In genomic region chr11:59196777-59197176, GRCh38 we compare ENCODE assay signal across 21 cellular contexts. TPM values are rescaled to one million over a fixed set of nuclear protein-coding genes. Genes with fewer than 3 reads are reported as not detected.
DNase-seq lines count a peak whose midpoint lies in the region; ATAC-seq, FAIRE-seq and TF ChIP-seq lines count a peak whose summit lies in the region.
"Had no signal": no experiment of that assay in that cellular context is flagged by ENCODE, and none has a peak within 500 bp of the region (broad histone marks: within the 10 kb centered on the region; RNA-seq: fewer than 3 reads in every experiment).

No MANE protein-coding gene starts in this region.

- H4K8ac ChIP-seq in IMR-90 (ENCODE audit: low read depth in 2 of 2, low read length in 2 of 2), result no peak overlapping the region

- no peak for TF ChIP-seq EP300 in K562 (IDR thresholded peaks at IDR 0.05; ENCODE audit: low read length)

- H2AFZ ChIP-seq in IMR-90 (replicated peaks; ENCODE audit: low read length, poor library complexity), result no peak overlapping the region
- H2AFZ ChIP-seq in K562 (ENCODE audit: low read depth, low read length), result no peak overlapping the region
- H2AFZ ChIP-seq: GM23338 had no signal

- H3K4me1 ChIP-seq in IMR-90 (ENCODE audit: control insufficient read depth, insufficient read depth, low read length), result peaks cover 4% of the 10 kb centered on the region; the same call in 1 of the 2 replicates
- peaks cover 0 to 2% of the 10 kb centered on the region in 2 experiments; a peak in 1 of 5 replicates for H3K4me1 ChIP-seq in K562 (replicated peaks in 1 of 2; ENCODE audit: control insufficient read depth in 2 of 2, insufficient read depth in 2 of 2, low read length in 2 of 2)
- H3K4me1 ChIP-seq in right lobe of liver, result peaks cover 0 to 12% (median 2%) of the 10 kb centered on the region in 4 donors
- peaks cover 17 to 73% (median 23%) of the 10 kb centered on the region in 5 donors for H3K4me1 ChIP-seq in subcutaneous abdominal adipose tissue (ENCODE audit: control insufficient read depth in 5 of 5, insufficient read depth in 5 of 5, low read length in 5 of 5)
- peaks cover 19% of the 10 kb centered on the region for H3K4me1 ChIP-seq in upper lobe of right lung

- no peaks in the 10 kb centered on the region for H3K79me1 ChIP-seq in IMR-90 (ENCODE audit: low read depth in 1 of 2, low read length in 2 of 2)

- no peak overlapping the region for H3K18ac ChIP-seq in IMR-90 (ENCODE audit: low read depth, low read length)

- H4K91ac ChIP-seq in IMR-90 (ENCODE audit: insufficient read depth, low read depth, low read length), result no peak overlapping the region

- no peak overlapping the region for H3K4me2 ChIP-seq in IMR-90 (ENCODE audit: low read depth, low read length)
- no peak overlapping the region for H3K4me2 ChIP-seq in K562 (ENCODE audit: insufficient read depth, low read length)
- H3K4me2 ChIP-seq: GM23338 had no signal

- in situ Hi-C loops in IMR-90 (cut with MboI; ENCODE audit: low sequenced_read_pairs), result no loop called here
- in situ Hi-C loops in K562 (cut with MboI), result loop anchor here (25.0 kb wide), 1 partner anchor 491 kb away; no protein-coding TSS in a partner anchor

- no peak overlapping the region for H2BK15ac ChIP-seq in IMR-90 (ENCODE audit: low read depth, low read length)

- FAIRE-seq in K562 (lab: Jason Lieb, UNC), result no peak
- FAIRE-seq: GM18507, H54, HTR-8/SVneo had no signal

- H3K27me3 ChIP-seq in IMR-90 (ENCODE audit: control insufficient read depth, insufficient read depth, low read length) (no peaks in the 10 kb centered on the region), K562 (ENCODE audit: control insufficient read depth in 2 of 2, insufficient read depth in 2 of 2, low read length in 2 of 2) (peaks cover 10 to 30% of the 10 kb centered on the region in 2 experiments), right lobe of liver (no peaks in the 10 kb centered on the region), subcutaneous abdominal adipose tissue (ENCODE audit: control insufficient read depth in 5 of 5, insufficient read depth in 4 of 5, low read length in 5 of 5) (no peaks in the 10 kb centered on the region), upper lobe of right lung (no peaks in the 10 kb centered on the region)
- H3K27me3 ChIP-seq: BLaER1 had no signal

- H4K20me1 ChIP-seq in IMR-90 (ENCODE audit: insufficient read depth, low read length), result no peaks in the 10 kb centered on the region
- no peaks in the 10 kb centered on the region for H4K20me1 ChIP-seq in K562 (replicated peaks; ENCODE audit: control insufficient read depth, insufficient read depth, low read length)
- H4K20me1 ChIP-seq: BLaER1 had no signal

- H3K4me3 ChIP-seq in IMR-90 (ENCODE audit: insufficient read depth, low read depth, low read length) (no peak overlapping the region), K562 (no peak overlapping the region), right lobe of liver (no peak overlapping the region), subcutaneous abdominal adipose tissue (ENCODE audit: low read depth in 1 of 5, low read length in 5 of 5) (no peak overlapping the region), upper lobe of right lung (no peak overlapping the region)
- H3K4me3 ChIP-seq: BLaER1, GM23338 had no signal

- no peak for DNase-seq in IMR-90
- no peak for DNase-seq in K562 (ENCODE audit: extremely low read depth in 1 of 4, low spot score in 3 of 4)
- DNase-seq in right lobe of liver, result peak in 2 of 3 donors; percentile 60 to 68
- no peak for DNase-seq in pons (ENCODE audit: low spot score)
- DNase-seq in upper lobe of right lung, result no peak
- DNase-seq in posterior cingulate gyrus, result no peak
- DNase-seq: 8988T; CD4-positive, alpha-beta memory T cell; DMS153; DMS79; GDM1; HCEC 1CT had no signal

- H4K5ac ChIP-seq in IMR-90 (ENCODE audit: low read depth, low read length), result no peak overlapping the region

- POLR2A ChIA-PET in IMR-90 (lab: Charles Lee; ENCODE audit: unreplicated experiment), result no interaction called here
- POLR2A ChIA-PET in K562 (lab: Yijun Ruan, JAX), result no interaction called here

- H3K4ac ChIP-seq in IMR-90 (ENCODE audit: low read depth, low read length), result no peak overlapping the region

- peaks cover 8% of the 10 kb centered on the region; the same call in 1 of the 2 replicates for H3K9me1 ChIP-seq in IMR-90 (ENCODE audit: insufficient read depth, low read length)
- H3K9me1 ChIP-seq in K562 (ENCODE audit: control insufficient read depth, insufficient read depth, low read length), result no peaks in the 10 kb centered on the region

- CTCF ChIA-PET in IMR-90 (lab: Yijun Ruan, JAX) (no interaction called here), K562 (lab: Yijun Ruan, JAX; ENCODE audit: low intra/inter-chr PET ratio) (no interaction called here)

- 80% methylated on average over 1 of the region's 2 CpGs; no CpG with 5 or more reads in 1 of the 2 experiments for WGBS in IMR-90 (ENCODE audit: extremely low coverage in 2 of 2, insufficient read length in 1 of 2), 2 experiments
- 0% methylated on average over 2 of the region's 2 CpGs for whole genome bisulfite sequencing in K562 (ENCODE audit: insufficient coverage, low coverage, missing lambda C conversion rate)
- WGBS in right lobe of liver (ENCODE audit: insufficient coverage, low coverage, low lambda C conversion rate, missing lambda C conversion rate), result 33% methylated on average over 2 of the region's 2 CpGs

- TF ChIP-seq POLR2A in IMR-90 (IDR thresholded peaks at IDR 0.05; ENCODE audit: low read depth, low read length), result no peak
- no peak for TF ChIP-seq POLR2A in K562 (conservative IDR thresholded peaks at IDR 0.05)
- TF ChIP-seq POLR2A in right lobe of liver (IDR thresholded peaks at IDR 0.05), result no peak

- TF ChIP-seq RAD21 in IMR-90 (IDR thresholded peaks at IDR 0.05; ENCODE audit: low read length) (no peak), K562 (CRISPR knock-in tag; conservative IDR thresholded peaks at IDR 0.05 in 1 of 2, IDR thresholded peaks at IDR 0.05 in 1 of 2) (no peak)

- H3K27ac ChIP-seq in IMR-90 (ENCODE audit: insufficient read depth, low read length), result no peak overlapping the region
- H3K27ac ChIP-seq in K562 (ENCODE audit: extremely low read depth, low read depth, low read length), result no peak overlapping the region
- H3K27ac ChIP-seq in right lobe of liver, result no peak overlapping the region
- peak overlapping the region; percentile 80 for H3K27ac ChIP-seq in subcutaneous abdominal adipose tissue (ENCODE audit: low read depth, low read length)
- no peak overlapping the region for H3K27ac ChIP-seq in upper lobe of right lung
- H3K27ac ChIP-seq: BLaER1 had no signal

- no peaks in the 10 kb centered on the region for H3K79me2 ChIP-seq in K562 (ENCODE audit: control insufficient read depth, insufficient read depth, low read length)

- dilution Hi-C loops in IMR-90 (cut with HindIII; ENCODE audit: low sequenced_read_pairs, unreplicated experiment), result no loop called here

- BruUV-seq in IMR-90 (replicated peaks; lab: Mats Ljungman, UMichigan) (no TSS peak), K562 (replicated peaks; lab: Mats Ljungman, UMichigan) (no TSS peak)

- intact Hi-C loops in IMR-90 (cut with micrococcal nuclease), result no loop called here
- intact Hi-C loops in K562 (cut with micrococcal nuclease), result no loop called here
- intact Hi-C loops in right lobe of liver (cut with DNase I), result no loop called here
- intact Hi-C loops in upper lobe of right lung (cut with DNase I), result no loop called here
- intact Hi-C loops in posterior cingulate gyrus (cut with DNase I), result no loop called here

- TF ChIP-seq CTCF in IMR-90 (conservative IDR thresholded peaks at IDR 0.05; ENCODE audit: low read depth, low read length), result no peak
- no peak for TF ChIP-seq CTCF in K562 (IDR thresholded peaks at IDR 0.05 in 2 of 3, conservative IDR thresholded peaks at IDR 0.05 in 1 of 3; ENCODE audit: insufficient read depth in 2 of 3, low read depth in 1 of 3, low read length in 3 of 3)
- TF ChIP-seq CTCF in right lobe of liver (IDR thresholded peaks at IDR 0.05), result no peak
- no peak for TF ChIP-seq CTCF in upper lobe of right lung (IDR thresholded peaks at IDR 0.05)

- no peak overlapping the region for H2AK9ac ChIP-seq in IMR-90 (replicated peaks; ENCODE audit: low read depth, low read length, poor library complexity)

- H3K56ac ChIP-seq in IMR-90 (ENCODE audit: extremely low read depth, insufficient read depth, low read length), result no peak overlapping the region

- no peak overlapping the region for H2BK120ac ChIP-seq in IMR-90 (ENCODE audit: low read depth, low read length)

- ATAC-seq in IMR-90 (ENCODE audit: low read depth), result no peak
- ATAC-seq in K562, result no peak
- ATAC-seq in right lobe of liver, result peak in 3 of 4 donors; percentile 6 to 74 (median 66)
- ATAC-seq in upper lobe of right lung, result no peak
- ATAC-seq: GM23338 had no signal

- H2BK20ac ChIP-seq in IMR-90 (ENCODE audit: low read depth, low read length), result no peak overlapping the region

- H3K23ac ChIP-seq in IMR-90 (ENCODE audit: low read depth, low read length), result no peak overlapping the region

- H3K14ac ChIP-seq in IMR-90 (replicated peaks; ENCODE audit: low read depth, low read length), result no peak overlapping the region

- H2AK5ac ChIP-seq in IMR-90 (ENCODE audit: low read depth, low read length), result no peak overlapping the region

- H2BK5ac ChIP-seq in IMR-90 (ENCODE audit: low read depth, low read length, poor library complexity, severe bottlenecking), result no peak overlapping the region

- H3K36me3 ChIP-seq in IMR-90 (ENCODE audit: control insufficient read depth, insufficient read depth, low read length), result peaks cover 48% of the 10 kb centered on the region
- no peaks in the 10 kb centered on the region for H3K36me3 ChIP-seq in K562 (ENCODE audit: control insufficient read depth, insufficient read depth, low read length)
- H3K36me3 ChIP-seq in right lobe of liver, result peaks cover 0 to 20% (median 14%) of the 10 kb centered on the region in 4 donors
- H3K36me3 ChIP-seq in subcutaneous abdominal adipose tissue (ENCODE audit: control insufficient read depth in 5 of 5, insufficient read depth in 5 of 5, low read length in 5 of 5), result peaks cover 32 to 78% (median 63%) of the 10 kb centered on the region in 5 donors
- peaks cover 76% of the 10 kb centered on the region for H3K36me3 ChIP-seq in upper lobe of right lung

- H3K9ac ChIP-seq in IMR-90 (ENCODE audit: low read depth, low read length), result no peak overlapping the region
- H3K9ac ChIP-seq in K562 (ENCODE audit: insufficient read depth in 1 of 2, low read depth in 2 of 2, low read length in 2 of 2), result no peak overlapping the region
- no peak overlapping the region for H3K9ac ChIP-seq in subcutaneous abdominal adipose tissue (ENCODE audit: low read length in 5 of 5)
- H3K9ac ChIP-seq: BLaER1 had no signal

- no peaks in the 10 kb centered on the region for H3K9me3 ChIP-seq in IMR-90 (ENCODE audit: control insufficient read depth, insufficient read depth, low read length)
- H3K9me3 ChIP-seq in K562 (replicated peaks; ENCODE audit: control insufficient read depth, insufficient read depth, low read depth, low read length), result no peaks in the 10 kb centered on the region
- H3K9me3 ChIP-seq in right lobe of liver, result no peaks in the 10 kb centered on the region
- no peaks in the 10 kb centered on the region for H3K9me3 ChIP-seq in subcutaneous abdominal adipose tissue (ENCODE audit: control insufficient read depth in 5 of 5, low read length in 5 of 5)
- H3K9me3 ChIP-seq in upper lobe of right lung, result no peaks in the 10 kb centered on the region

RNA-seq across cellular contexts. Expression of gene MPEG1, which starts 15.9 kb away (rescaled TPM):
- total RNA-seq in IMR-90 (2012; rRNA removed) (not detected in 2 replicates), K562 (2014; rRNA removed) (not detected in 2 replicates), K562 (2014; rRNA removed; fragmentation: Illumina TruSeq; extraction: Trizol) (not detected in 2 replicates), K562 (2015; rRNA removed; fragmentation: Illumina TruSeq; extraction: Trizol) (not detected in 2 replicates), K562 (2021) (0.07 TPM in 2 replicates), right lobe of liver (10 to 100 TPM in 2 of 6 experiments, 1 to 10 TPM in 4; 5.6 to 22.6 (median 7.4) TPM), upper lobe of right lung (34.1 TPM)
- polyA plus RNA-seq in IMR-90 (2012; rRNA removed) (not detected in 2 replicates), K562 (2011; rRNA removed) (not detected in 2 replicates), K562 (2014; fragmentation: Illumina TruSeq; extraction: Trizol) (not detected in 2 replicates), K562 (2014; fragmentation: Nextera tagmentation; extraction: Ambion mirVana) (not detected), K562 (2014; rRNA removed) (not detected in 2 replicates)
- polyA plus RNA-seq in IMR-90 (2012; cell fraction: cytosol; rRNA removed), result not detected in 2 replicates
- not detected in 2 replicates for polyA plus RNA-seq in IMR-90 (2012; cell fraction: nucleus; rRNA removed; ENCODE audit: low replicate concordance)
- total RNA-seq in K562 (2011; cell fraction: chromatin; rRNA removed; ENCODE audit: low replicate concordance), result not detected in 2 replicates
- total RNA-seq in K562 (2011; cell fraction: nucleolus; rRNA removed), result not detected in 2 replicates
- total RNA-seq in K562 (2011; cell fraction: nucleoplasm; rRNA removed), result not detected in 2 replicates
- polyA plus RNA-seq in K562 (2011; cell fraction: cytosol; rRNA removed), result not detected in 2 replicates
- not detected in 2 replicates for polyA plus RNA-seq in K562 (2011; cell fraction: nucleus; rRNA removed)
- not detected in 2 replicates for polyA plus RNA-seq in K562 (2012)
- not detected in 2 replicates for polyA minus RNA-seq in K562 (2011; rRNA and poly(A)+ RNA removed)
- not detected in 2 replicates for polyA minus RNA-seq in K562 (2011; cell fraction: cytosol; rRNA and poly(A)+ RNA removed)
- polyA minus RNA-seq in K562 (2011; cell fraction: nucleus; rRNA and poly(A)+ RNA removed), result not detected in 2 replicates
- total RNA-seq: A673, Daoy, GM23338 had no signal
- polyA plus RNA-seq: AG04450, GM23338 had no signal

RNA-seq across cellular contexts. Expression of gene DTX4, which starts 24.8 kb away (rescaled TPM):
- total RNA-seq in IMR-90 (2012; rRNA removed) (2.5 and 2.7 TPM in 2 replicates), K562 (2014; rRNA removed) (0.20 TPM in 1 of 2 replicates, not detected in the other), K562 (2014; rRNA removed; fragmentation: Illumina TruSeq; extraction: Trizol) (0.03 TPM in 1 of 2 replicates, not detected in the other), K562 (2015; rRNA removed; fragmentation: Illumina TruSeq; extraction: Trizol) (0.04 and 0.15 TPM in 2 replicates), K562 (2021) (0.11 and 0.47 TPM in 2 replicates), right lobe of liver (10 to 100 TPM; 10.8 to 49.1 (median 22.6) TPM), upper lobe of right lung (43.1 TPM)
- polyA plus RNA-seq in IMR-90 (2012; rRNA removed) (3.0 and 3.1 TPM in 2 replicates), K562 (2011; rRNA removed) (0.07 TPM in 1 of 2 replicates, not detected in the other), K562 (2014; fragmentation: Illumina TruSeq; extraction: Trizol) (0.06 TPM in 2 replicates), K562 (2014; fragmentation: Nextera tagmentation; extraction: Ambion mirVana) (under 1 TPM in 1 of 2 experiments, not detected in 1; 0.03 TPM), K562 (2014; rRNA removed) (0.04 TPM in 1 of 2 replicates, not detected in the other)
- 1.1 and 1.5 TPM in 2 replicates for polyA plus RNA-seq in IMR-90 (2012; cell fraction: cytosol; rRNA removed)
- 3.8 and 4.2 TPM in 2 replicates for polyA plus RNA-seq in IMR-90 (2012; cell fraction: nucleus; rRNA removed; ENCODE audit: low replicate concordance)
- not detected in 2 replicates for total RNA-seq in K562 (2011; cell fraction: chromatin; rRNA removed; ENCODE audit: low replicate concordance)
- not detected in 2 replicates for total RNA-seq in K562 (2011; cell fraction: nucleolus; rRNA removed)
- 0.15 TPM in 1 of 2 replicates, not detected in the other for total RNA-seq in K562 (2011; cell fraction: nucleoplasm; rRNA removed)
- polyA plus RNA-seq in K562 (2011; cell fraction: cytosol; rRNA removed), result 0.01 TPM in 2 replicates
- 0.04 and 0.08 TPM in 2 replicates for polyA plus RNA-seq in K562 (2011; cell fraction: nucleus; rRNA removed)
- 0.04 and 0.05 TPM in 2 replicates for polyA plus RNA-seq in K562 (2012)
- polyA minus RNA-seq in K562 (2011; rRNA and poly(A)+ RNA removed), result 0.04 TPM in 1 of 2 replicates, not detected in the other
- not detected in 2 replicates for polyA minus RNA-seq in K562 (2011; cell fraction: cytosol; rRNA and poly(A)+ RNA removed)
- polyA minus RNA-seq in K562 (2011; cell fraction: nucleus; rRNA and poly(A)+ RNA removed), result 0.40 TPM in 1 of 2 replicates, not detected in the other
- total RNA-seq: Daoy had no signal

RNA-seq across cellular contexts. Expression of gene FAM111A, which starts 54.1 kb away (rescaled TPM):
- 36.4 and 46.1 TPM in 2 replicates for total RNA-seq in IMR-90 (2012; rRNA removed)
- polyA plus RNA-seq in IMR-90 (2012; rRNA removed), result 14.4 and 19.9 TPM in 2 replicates
- polyA plus RNA-seq in IMR-90 (2012; cell fraction: cytosol; rRNA removed), result 2.2 and 3.0 TPM in 2 replicates
- polyA plus RNA-seq in IMR-90 (2012; cell fraction: nucleus; rRNA removed; ENCODE audit: low replicate concordance), result 14.9 and 66.0 TPM in 2 replicates
- total RNA-seq in K562 (2011; cell fraction: chromatin; rRNA removed; ENCODE audit: low replicate concordance), result 22.9 and 44.4 TPM in 2 replicates
- total RNA-seq in K562 (2011; cell fraction: nucleolus; rRNA removed), result 13.0 TPM in 2 replicates
- 17.7 and 22.8 TPM in 2 replicates for total RNA-seq in K562 (2011; cell fraction: nucleoplasm; rRNA removed)
- 18.0 and 20.1 TPM in 2 replicates for total RNA-seq in K562 (2014; rRNA removed)
- total RNA-seq in K562 (2014; rRNA removed; fragmentation: Illumina TruSeq; extraction: Trizol), result 27.6 and 28.4 TPM in 2 replicates
- 29.9 and 30.6 TPM in 2 replicates for total RNA-seq in K562 (2015; rRNA removed; fragmentation: Illumina TruSeq; extraction: Trizol)
- total RNA-seq in K562 (2021), result 19.0 and 19.5 TPM in 2 replicates
- 2.3 and 16.1 TPM in 2 replicates for polyA plus RNA-seq in K562 (2011; rRNA removed)
- 0.77 and 2.9 TPM in 2 replicates for polyA plus RNA-seq in K562 (2011; cell fraction: cytosol; rRNA removed)
- polyA plus RNA-seq in K562 (2011; cell fraction: nucleus; rRNA removed), result 4.1 and 23.4 TPM in 2 replicates
- polyA plus RNA-seq in K562 (2012), result 18.2 and 30.5 TPM in 2 replicates
- 17.7 and 22.3 TPM in 2 replicates for polyA plus RNA-seq in K562 (2014; fragmentation: Illumina TruSeq; extraction: Trizol)
- 10 to 100 TPM; 14.8 to 16.5 TPM for polyA plus RNA-seq in K562 (2014; fragmentation: Nextera tagmentation; extraction: Ambion mirVana)
- polyA plus RNA-seq in K562 (2014; rRNA removed), result 21.8 and 24.7 TPM in 2 replicates
- polyA minus RNA-seq in K562 (2011; rRNA and poly(A)+ RNA removed), result 2.0 and 18.9 TPM in 2 replicates
- 0.55 and 6.7 TPM in 2 replicates for polyA minus RNA-seq in K562 (2011; cell fraction: cytosol; rRNA and poly(A)+ RNA removed)
- 3.9 and 12.9 TPM in 2 replicates for polyA minus RNA-seq in K562 (2011; cell fraction: nucleus; rRNA and poly(A)+ RNA removed)
- 10 to 100 TPM; 10.8 to 19.5 (median 16.6) TPM for total RNA-seq in right lobe of liver
- total RNA-seq in upper lobe of right lung, result 60.9 TPM

Comparison
In these comparisons a context has a peak if more than half of its experiments do, and no peak if none do; other contexts are left out.
1. ATAC-seq: peak in right lobe of liver (3 of 4); none in IMR-90 (single experiment), K562 (single experiment) and upper lobe of right lung (single experiment).
2. DNase-seq: peak in right lobe of liver (2 of 3); none in IMR-90 (single experiment), K562 (0 of 4), pons (single experiment), upper lobe of right lung (single experiment) and posterior cingulate gyrus (0 of 10).